ENCODE assay signal across 25 cellular contexts in the genomic region with DNA sequence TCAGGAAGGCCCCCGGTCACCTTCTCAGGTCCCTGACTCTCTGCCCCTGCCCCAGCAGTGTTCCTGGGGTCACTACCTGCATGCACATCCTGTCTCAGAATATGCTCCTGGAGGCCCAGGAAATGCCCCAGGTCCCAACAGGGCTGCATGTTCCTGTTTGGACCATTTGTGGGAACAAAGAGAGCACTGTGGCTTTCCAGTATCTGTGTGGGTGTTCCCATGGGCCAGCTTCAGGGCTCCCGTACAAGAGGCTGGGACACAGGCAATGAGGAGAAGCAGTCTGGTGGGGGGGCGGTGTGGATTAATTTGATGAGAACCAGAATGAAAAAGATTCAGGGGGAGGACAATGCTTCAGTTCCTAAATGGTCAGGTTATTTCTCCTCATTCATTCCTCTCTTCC.
"Had no signal": no experiment of that assay in that cellular context is flagged by ENCODE, and none has a peak within 500 bp of the region (broad histone marks: within the 10 kb centered on the region; RNA-seq: fewer than 3 reads in every experiment).

No MANE protein-coding gene starts in this region.

- H3K27me3 Mint-ChIP-seq: activated CD4-positive, alpha-beta memory T cell treated with anti-CD3 and anti-CD28 coated beads, Interleukin-2, amount 10 ng/mL, durations not matched to agents 7 days and 5 days; activated naive CD8-positive, alpha-beta T cell treated with anti-CD3 and anti-CD28 coated beads, Interleukin-2, amount 50 U/mL, for 24 hours; dendritic cell treated with granulocyte-macrophage colony-stimulating factor and Interleukin-4, amounts not matched to agents 40 ng/mL and 50 ng/mL, for 4 days; stimulated activated naive B cell treated with anti-CD40 and anti-IgM and Interleukin-4, amounts not matched to agents 10 μg/mL and 1 μg/mL and 100 μg/mL, for 72 hours had no signal

- H3K36me3 Mint-ChIP-seq: naive B cell; neural progenitor cell; stimulated activated naive B cell treated with anti-CD40 and anti-IgM and Interleukin-4, amounts not matched to agents 10 μg/mL and 1 μg/mL and 100 μg/mL, for 72 hours; WTC11 had no signal

- H3K9me3 ChIP-seq: lower lobe of right lung, sigmoid colon, thoracic aorta, upper lobe of left lung had no signal

- H3K4me3 Mint-ChIP-seq: activated CD4-positive, alpha-beta memory T cell treated with anti-CD3 and anti-CD28 coated beads, Interleukin-2, amount 10 ng/mL, durations not matched to agents 7 days and 5 days; activated naive CD4-positive, alpha-beta T cell treated with anti-CD3 and anti-CD28 coated beads for 36 hours; activated naive CD8-positive, alpha-beta T cell treated with anti-CD3 and anti-CD28 coated beads, Interleukin-2, amount 50 U/mL, for 24 hours; dendritic cell treated with granulocyte-macrophage colony-stimulating factor and Interleukin-4, amounts not matched to agents 40 ng/mL and 50 ng/mL, for 4 days; naive B cell; neural progenitor cell; stimulated activated naive B cell treated with anti-CD40 and anti-IgM and Interleukin-4, amounts not matched to agents 10 μg/mL and 1 μg/mL and 100 μg/mL, for 72 hours; WTC11 had no signal

- H3K4me1 Mint-ChIP-seq: naive B cell, WTC11 had no signal

- H3K4me1 ChIP-seq: foreskin keratinocyte, lower lobe of right lung, neural progenitor cell, sigmoid colon had no signal

- H3K9me3 Mint-ChIP-seq: activated CD4-positive, alpha-beta memory T cell treated with anti-CD3 and anti-CD28 coated beads, Interleukin-2, amount 10 ng/mL, durations not matched to agents 7 days and 5 days; activated naive CD4-positive, alpha-beta T cell treated with anti-CD3 and anti-CD28 coated beads for 36 hours; activated naive CD8-positive, alpha-beta T cell treated with anti-CD3 and anti-CD28 coated beads, Interleukin-2, amount 50 U/mL, for 24 hours; dendritic cell treated with granulocyte-macrophage colony-stimulating factor and Interleukin-4, amounts not matched to agents 40 ng/mL and 50 ng/mL, for 4 days; naive B cell; neural progenitor cell; stimulated activated naive B cell treated with anti-CD40 and anti-IgM and Interleukin-4, amounts not matched to agents 10 μg/mL and 1 μg/mL and 100 μg/mL, for 72 hours; WTC11 had no signal

- H3K27me3 ChIP-seq: cardiac muscle cell, foreskin keratinocyte, neural progenitor cell, upper lobe of left lung had no signal

- DNase-seq: activated CD4-positive, alpha-beta memory T cell treated with anti-CD3 and anti-CD28 coated beads, Interleukin-2, amount 10 ng/mL, durations not matched to agents 7 days and 5 days; activated CD4-positive, alpha-beta T cell treated with anti-CD3 and anti-CD28 coated beads for 4 hours; activated effector memory CD4-positive, alpha-beta T cell treated with Interleukin-2 at 50 U/mL for 16 hours; activated naive CD4-positive, alpha-beta T cell treated with anti-CD3 and anti-CD28 coated beads for 36 hours; activated naive CD8-positive, alpha-beta T cell treated with anti-CD3 and anti-CD28 coated beads, Interleukin-2, amount 50 U/mL, for 24 hours; activated T-cell treated with anti-CD3 and anti-CD28 coated beads, Interleukin-2, amount 50 U/mL, for 48 hours; effector CD4-positive, alpha-beta T cell; erythroblast; foreskin keratinocyte; lower lobe of right lung; naive B cell; sigmoid colon; stimulated activated CD4-positive, alpha-beta T cell treated with anti-CD3 and anti-CD28 coated beads, Interleukin-15, amount 100 ng/mL, for 24 hours; stimulated activated CD4-positive, alpha-beta T cell treated with anti-CD3 and anti-CD28 coated beads, Interleukin-2, amount 100 ng/mL, for 48 hours; stimulated activated CD8-positive, alpha-beta memory T cell treated with anti-CD3 and anti-CD28 coated beads, Interleukin-4, amount 100 ng/mL, for 48 hours; stimulated activated naive B cell treated with anti-CD40 and anti-IgM and Interleukin-4, amounts not matched to agents 10 μg/mL and 1 μg/mL and 100 μg/mL, for 72 hours; T1000; upper lobe of left lung had no signal

- ATAC-seq: foreskin keratinocyte; left lobe of liver; lower lobe of right lung; stimulated activated naive B cell treated with anti-CD40 and anti-IgM and Interleukin-4, amounts not matched to agents 10 μg/mL and 1 μg/mL and 100 μg/mL, for 72 hours; WTC11 had no signal

- H3K27ac Mint-ChIP-seq: activated naive CD4-positive, alpha-beta T cell treated with anti-CD3 and anti-CD28 coated beads for 36 hours; dendritic cell treated with granulocyte-macrophage colony-stimulating factor and Interleukin-4, amounts not matched to agents 40 ng/mL and 50 ng/mL, for 4 days; naive B cell; neural progenitor cell; stimulated activated naive B cell treated with anti-CD40 and anti-IgM and Interleukin-4, amounts not matched to agents 10 μg/mL and 1 μg/mL and 100 μg/mL, for 72 hours; WTC11 had no signal

- H3K36me3 ChIP-seq: cardiac muscle cell, lower lobe of right lung, neural progenitor cell, sigmoid colon, thoracic aorta, upper lobe of left lung had no signal

- H3K27ac ChIP-seq: cardiac muscle cell, foreskin keratinocyte, lower lobe of right lung, neural progenitor cell, sigmoid colon, thoracic aorta, upper lobe of left lung had no signal

- H3K4me3 ChIP-seq: cardiac muscle cell, lower lobe of right lung, neural progenitor cell, sigmoid colon, smooth muscle cell, thoracic aorta, upper lobe of left lung had no signal
